Comparison of ENCODE assay signal across 8 cellular contexts in genomic region chr3:81666502-81667121, GRCh38.
DNase-seq lines count a peak whose midpoint lies in the region; TF ChIP-seq lines count a peak whose summit lies in the region.

No MANE protein-coding gene starts in this region.

- H3K4me2 ChIP-seq in MM.1S (ENCODE audit: low read depth, low read length), result no peak overlapping the region

- no peaks in the 10 kb centered on the region for H3K9me3 ChIP-seq in MM.1S (replicated peaks; ENCODE audit: insufficient read depth, low read length)

- no peak overlapping the region for H3K27ac ChIP-seq in MM.1S (ENCODE audit: low read length)

- no peaks in the 10 kb centered on the region for H3K27me3 ChIP-seq in MM.1S (replicated peaks; ENCODE audit: insufficient read depth, low read length)

- no peaks in the 10 kb centered on the region for H3K27me3 Mint-ChIP-seq in endothelial cell (ENCODE audit: unreplicated experiment)

- H3K27ac Mint-ChIP-seq in endothelial cell (ENCODE audit: unreplicated experiment), result no peak overlapping the region

- no peaks in the 10 kb centered on the region for H3K36me3 ChIP-seq in MM.1S (replicated peaks; ENCODE audit: insufficient read depth, low read length)

- H3K9ac ChIP-seq in MM.1S (ENCODE audit: low read length), result no peak overlapping the region

- TF ChIP-seq CTCF in MM.1S (IDR thresholded peaks at IDR 0.05; ENCODE audit: low read length) (peak; percentile 60), endothelial cell (IDR thresholded peaks at IDR 0.05; ENCODE audit: unreplicated experiment) (peak; percentile 57)

- no peaks in the 10 kb centered on the region for H3K9me2 ChIP-seq in MM.1S (replicated peaks; ENCODE audit: insufficient read depth, low read length)

- H3K79me2 ChIP-seq in MM.1S (ENCODE audit: low read length), result no peaks in the 10 kb centered on the region

- no peaks in the 10 kb centered on the region for H3K4me1 Mint-ChIP-seq in endothelial cell (ENCODE audit: unreplicated experiment)

- H3K9me3 Mint-ChIP-seq in endothelial cell (ENCODE audit: unreplicated experiment), result no peaks in the 10 kb centered on the region

- H3K36me3 Mint-ChIP-seq in endothelial cell (ENCODE audit: low read depth, unreplicated experiment), result no peaks in the 10 kb centered on the region

- no peak overlapping the region for H3K4me3 ChIP-seq in MM.1S (ENCODE audit: low read length)

- no peaks in the 10 kb centered on the region for H4K20me1 ChIP-seq in MM.1S (ENCODE audit: insufficient read depth, low read length)

- peak; percentile 19 for DNase-seq in NCI-H748 (lab: John Stamatoyannopoulos, UW; ENCODE audit: unreplicated experiment)
- DNase-seq in NCI-H748 treated with DMSO at 0.1 percent for 48 hours (lab: John Stamatoyannopoulos, UW), result no peak
- DNase-seq in MM.1S, result peak; percentile 8
- DNase-seq in endothelial cell (ENCODE audit: low spot score), result no peak
- peak; percentile 29 for DNase-seq in renal cortical epithelial cell (ENCODE audit: low read depth)
- no peak for DNase-seq in activated CD8-positive, alpha-beta memory T cell treated with anti-CD3 and anti-CD28 coated beads for 24 hours
- DNase-seq in NCI-H1436 (lab: John Stamatoyannopoulos, UW), result no peak
- no peak for DNase-seq in HuH-7.5 (ENCODE audit: low spot score)

- H2AFZ ChIP-seq in MM.1S (ENCODE audit: low read length), result no peak overlapping the region

- H3F3A ChIP-seq in MM.1S (ENCODE audit: insufficient read depth, low read length), result no peaks in the 10 kb centered on the region

- no peak overlapping the region for H3K4me3 Mint-ChIP-seq in endothelial cell (ENCODE audit: unreplicated experiment)

- H3K4me1 ChIP-seq in MM.1S (ENCODE audit: low read length), result no peaks in the 10 kb centered on the region

Comparison
In these comparisons a context has a peak if more than half of its experiments do, and no peak if none do; other contexts are left out.
1. DNase-seq: peak in NCI-H748 (single experiment), MM.1S (single experiment) and renal cortical epithelial cell (single experiment); none in NCI-H748 treated with DMSO at 0.1 percent for 48 hours (single experiment), endothelial cell (single experiment), activated CD8-positive, alpha-beta memory T cell treated with anti-CD3 and anti-CD28 coated beads for 24 hours (single experiment), NCI-H1436 (single experiment) and HuH-7.5 (single experiment).